21 cellular contexts compared by ENCODE assay signal in genomic region chr17:73514146-73514863, GRCh38.
"Had no signal": no experiment of that assay in that cellular context is flagged by ENCODE, and none has a peak within 500 bp of the region (broad histone marks: within the 10 kb centered on the region; RNA-seq: fewer than 3 reads in every experiment).

No MANE protein-coding gene starts in this region.

- H3K9ac ChIP-seq: neural progenitor cell had no signal

- H3K4me3 ChIP-seq: coronary artery, esophagus squamous epithelium, hepatocyte, mucosa of descending colon, neural progenitor cell, pancreas, right lobe of liver, spleen, tibial artery, upper lobe of right lung had no signal

- H3K27ac Mint-ChIP-seq: natural killer cell; progenitor cell of endocrine pancreas; stimulated activated memory B cell treated with anti-CD40 and anti-IgM and Interleukin-4, amounts not matched to agents 10 μg/mL and 1 μg/mL and 100 μg/mL, for 72 hours; stimulated activated naive CD8-positive, alpha-beta T cell treated with anti-CD3 and anti-CD28 coated beads, Interleukin-15, Interleukin-2, amounts not matched to agents 100 ng/mL and 50 ng/mL, for 24 hours had no signal

- H3K27me3 ChIP-seq: esophagus squamous epithelium, hepatocyte, neural progenitor cell, right lobe of liver, spleen, tibial artery, upper lobe of right lung had no signal

- H3K9me3 ChIP-seq: esophagus squamous epithelium, mucosa of descending colon, pancreas, right lobe of liver, spleen, tibial artery, upper lobe of right lung had no signal

- H3K27ac ChIP-seq: coronary artery, esophagus squamous epithelium, hepatocyte, pancreas, right lobe of liver, spleen, tibial artery, upper lobe of right lung had no signal

- ATAC-seq: left colon; mucosa of descending colon; natural killer cell; pancreas; right lobe of liver; stimulated activated memory B cell treated with anti-CD40 and anti-IgM and Interleukin-4, amounts not matched to agents 10 μg/mL and 1 μg/mL and 100 μg/mL, for 72 hours; upper lobe of right lung had no signal

- H3K4me1 ChIP-seq: esophagus squamous epithelium, pancreas, right lobe of liver, spleen, tibial artery, upper lobe of right lung had no signal

- H3K9me3 Mint-ChIP-seq: natural killer cell; neural progenitor cell; stimulated activated memory B cell treated with anti-CD40 and anti-IgM and Interleukin-4, amounts not matched to agents 10 μg/mL and 1 μg/mL and 100 μg/mL, for 72 hours; stimulated activated naive CD8-positive, alpha-beta T cell treated with anti-CD3 and anti-CD28 coated beads, Interleukin-15, Interleukin-2, amounts not matched to agents 100 ng/mL and 50 ng/mL, for 24 hours had no signal

- DNase-seq: central memory CD4-positive, alpha-beta T cell; effector memory CD4-positive, alpha-beta T cell; esophagus squamous epithelium; foreskin fibroblast; left colon; natural killer cell; pancreas; right lobe of liver; spleen; stimulated activated CD4-positive, alpha-beta T cell treated with anti-CD3 and anti-CD28 coated beads, Interleukin-15, amount 100 ng/mL, for 24 hours; stimulated activated CD4-positive, alpha-beta T cell treated with anti-CD3 and anti-CD28 coated beads, Interleukin-1b, Interleukin-23, amount 100 ng/mL, for 48 hours; stimulated activated CD4-positive, alpha-beta T cell treated with anti-CD3 and anti-CD28 coated beads, Interleukin-4, amount 100 ng/mL, for 24 hours; tibial artery; upper lobe of right lung had no signal

- H3K4me1 Mint-ChIP-seq: natural killer cell had no signal

- H3K36me3 Mint-ChIP-seq: natural killer cell; stimulated activated memory B cell treated with anti-CD40 and anti-IgM and Interleukin-4, amounts not matched to agents 10 μg/mL and 1 μg/mL and 100 μg/mL, for 72 hours had no signal

- H3K36me3 ChIP-seq: esophagus squamous epithelium, neural progenitor cell, pancreas, right lobe of liver, spleen, tibial artery, upper lobe of right lung had no signal

- H3K4me2 ChIP-seq: hepatocyte, neural progenitor cell had no signal

- H3K4me3 Mint-ChIP-seq: natural killer cell; neural progenitor cell; stimulated activated memory B cell treated with anti-CD40 and anti-IgM and Interleukin-4, amounts not matched to agents 10 μg/mL and 1 μg/mL and 100 μg/mL, for 72 hours; stimulated activated naive CD8-positive, alpha-beta T cell treated with anti-CD3 and anti-CD28 coated beads, Interleukin-15, Interleukin-2, amounts not matched to agents 100 ng/mL and 50 ng/mL, for 24 hours had no signal

- H2AFZ ChIP-seq: hepatocyte, neural progenitor cell had no signal

- H3K27me3 Mint-ChIP-seq: stimulated activated memory B cell treated with anti-CD40 and anti-IgM and Interleukin-4, amounts not matched to agents 10 μg/mL and 1 μg/mL and 100 μg/mL, for 72 hours; stimulated activated naive CD8-positive, alpha-beta T cell treated with anti-CD3 and anti-CD28 coated beads, Interleukin-15, Interleukin-2, amounts not matched to agents 100 ng/mL and 50 ng/mL, for 24 hours had no signal
